Comparison of ENCODE assay signal across 27 cellular contexts in the genomic region with DNA sequence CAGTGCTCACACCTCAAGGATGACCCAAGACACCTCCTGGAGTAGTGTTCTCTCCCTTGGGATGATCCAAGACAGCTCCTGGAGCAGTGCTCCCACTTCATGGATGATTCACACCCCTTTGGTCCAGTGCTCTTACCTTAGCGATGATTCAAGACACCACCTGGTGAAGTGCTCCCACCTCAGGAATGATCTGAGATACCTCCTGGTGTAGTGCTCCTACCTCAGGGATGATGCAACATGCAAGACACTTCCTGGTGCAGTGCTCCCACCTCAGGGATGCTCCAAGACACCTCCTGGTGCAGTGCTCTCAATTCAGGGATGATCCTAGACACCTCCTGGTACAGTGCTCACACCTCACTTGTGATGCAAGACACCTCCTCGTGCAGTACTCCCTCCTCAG.
"Had no signal": no experiment of that assay in that cellular context is flagged by ENCODE, and none has a peak within 500 bp of the region (broad histone marks: within the 10 kb centered on the region; RNA-seq: fewer than 3 reads in every experiment).

No MANE protein-coding gene starts in this region.

- FAIRE-seq: endometrium, islet of Langerhans, keratinocyte had no signal

- H3K27ac ChIP-seq: colonic mucosa, epithelial cell of prostate, esophagus squamous epithelium, gastrocnemius medialis, heart right ventricle, left lung, lower lobe of right lung had no signal

- H3K4me3 ChIP-seq: colonic mucosa, esophagus squamous epithelium, gastrocnemius medialis, heart right ventricle, left lung, lower lobe of right lung, mucosa of descending colon had no signal

- H3K27me3 ChIP-seq: colonic mucosa, gastrocnemius medialis, left lung had no signal

- H3K36me3 ChIP-seq: colonic mucosa, esophagus squamous epithelium, gastrocnemius medialis, heart right ventricle, lower lobe of right lung had no signal

- H3K4me1 ChIP-seq: colonic mucosa, esophagus squamous epithelium, gastrocnemius medialis, heart right ventricle, left lung, lower lobe of right lung had no signal

- H3K9me3 ChIP-seq: colonic mucosa, gastrocnemius medialis had no signal

- H3K27ac Mint-ChIP-seq: dendritic cell treated with granulocyte-macrophage colony-stimulating factor and Interleukin-4, amounts not matched to agents 40 ng/mL and 50 ng/mL, for 4 days; effector memory CD8-positive, alpha-beta T cell; endodermal cell; mesothelial cell of epicardium had no signal

- DNase-seq: colonic mucosa; cortex of kidney; effector CD8-positive, alpha-beta T cell; effector memory CD8-positive, alpha-beta T cell; endodermal cell; erythroblast; esophagus squamous epithelium; foreskin fibroblast; foreskin melanocyte; gastrocnemius medialis; glutamatergic neuron; head of caudate nucleus; heart right ventricle; hippocampal formation; left cardiac atrium; left lung; left ventricle myocardium superior; lower lobe of right lung; mesenchymal stem cell; mucosa of descending colon had no signal

- H3K27me3 Mint-ChIP-seq: dendritic cell treated with granulocyte-macrophage colony-stimulating factor and Interleukin-4, amounts not matched to agents 40 ng/mL and 50 ng/mL, for 4 days had no signal

- H3K4me3 Mint-ChIP-seq: dendritic cell treated with granulocyte-macrophage colony-stimulating factor and Interleukin-4, amounts not matched to agents 40 ng/mL and 50 ng/mL, for 4 days; effector memory CD8-positive, alpha-beta T cell; endodermal cell; mesothelial cell of epicardium had no signal

- ATAC-seq: effector memory CD8-positive, alpha-beta T cell; esophagus mucosa; gastrocnemius medialis; heart right ventricle; left cardiac atrium; left lung; left ventricle myocardium superior; lower lobe of right lung; mucosa of descending colon had no signal

- H3K4me1 Mint-ChIP-seq: endodermal cell, mesothelial cell of epicardium had no signal
